Comparison of ENCODE assay signal across 8 cellular contexts in the genomic region with DNA sequence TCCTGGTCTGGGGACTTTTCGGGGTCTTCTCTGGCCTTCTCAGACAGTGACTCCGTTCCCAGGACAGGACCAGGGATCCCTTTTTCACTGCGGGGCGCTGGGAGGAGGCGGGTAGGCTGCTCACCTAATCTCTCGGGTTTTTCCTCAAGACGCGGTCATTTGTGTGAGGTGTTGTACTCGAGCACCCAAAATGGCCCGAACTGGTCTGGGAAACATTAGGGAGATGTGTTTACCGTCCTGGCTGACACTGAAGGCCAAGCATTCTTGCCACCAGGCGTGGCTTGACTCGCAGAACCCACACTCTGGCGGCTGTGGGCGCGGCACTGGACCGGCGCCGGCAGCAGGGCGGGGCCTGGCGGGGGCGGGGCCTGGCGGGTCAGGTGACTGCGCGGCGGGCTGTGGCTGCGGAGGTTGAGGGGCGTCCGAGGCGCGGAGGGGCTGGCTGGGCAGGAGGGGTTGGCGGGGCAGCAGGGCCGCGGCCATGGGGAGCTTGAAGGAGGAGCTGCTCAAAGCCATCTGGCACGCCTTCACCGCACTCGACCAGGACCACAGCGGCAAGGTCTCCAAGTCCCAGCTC. TPM values are rescaled to one million over a fixed set of nuclear protein-coding genes. Genes with fewer than 3 reads are reported as not detected.
A peak's percentile ranks its signal among the peaks of the same experiment; 100 is the strongest.
DNase-seq lines count a peak whose midpoint lies in the region; FAIRE-seq and TF ChIP-seq lines count a peak whose summit lies in the region.

Gene SWAP70, plus strand, starts transcription at position 379 of the 577 bp plus-strand sequence. Its CDS starts 103 bp downstream, at position 482.

- peaks cover 14 to 26% (median 18%) of the 10 kb centered on the region in 3 experiments for H3K36me3 Mint-ChIP-seq in H9 (ENCODE audit: insufficient read depth in 1 of 3, low read depth in 3 of 3)
- H3K36me3 Mint-ChIP-seq in astrocyte (ENCODE audit: low read depth, unreplicated experiment): peaks cover 2% of the 10 kb centered on the region

- H3K27me3 Mint-ChIP-seq in H9 (ENCODE audit: low read depth) (peaks cover 12% of the 10 kb centered on the region), astrocyte (ENCODE audit: low read depth, unreplicated experiment) (no peaks in the 10 kb centered on the region)

- H3K4me1 ChIP-seq in H9 (ENCODE audit: insufficient read depth, low read length) (no peaks in the 10 kb centered on the region), astrocyte (ENCODE audit: insufficient read depth, low read length) (peaks cover 6% of the 10 kb centered on the region), hepatocyte (ENCODE audit: insufficient read depth) (no peaks in the 10 kb centered on the region)

- H2BK15ac ChIP-seq in H9 (ENCODE audit: low read depth, low read length): no peak within 1 kb of the TSS

- H3K9me3 Mint-ChIP-seq in H9: peaks cover 10 to 12% of the 10 kb centered on the region in 2 experiments
- H3K9me3 Mint-ChIP-seq in astrocyte (ENCODE audit: unreplicated experiment): peaks cover 5% of the 10 kb centered on the region

- H3K23me2 ChIP-seq in H9 (ENCODE audit: insufficient read length, low read depth, low read length, poor library complexity, severe bottlenecking): peaks cover 10% of the 10 kb centered on the region

- peak within 1 kb of the TSS; percentile 61 for H3K4me2 ChIP-seq in H9 (ENCODE audit: insufficient read depth, insufficient read length, low read length)
- peak within 1 kb of the TSS; percentile 94 for H3K4me2 ChIP-seq in astrocyte (ENCODE audit: low read length)
- H3K4me2 ChIP-seq in hepatocyte: peak within 1 kb of the TSS; percentile 88

- H2AK5ac ChIP-seq in H9 (ENCODE audit: insufficient read length, low read length): no peak within 1 kb of the TSS

- peaks cover 6% of the 10 kb centered on the region for H3K79me1 ChIP-seq in H9 (ENCODE audit: insufficient read depth, low read depth, low read length, poor library complexity, severe bottlenecking)

- H3K27ac ChIP-seq in H9 (ENCODE audit: insufficient read length, low read depth, low read length) (peak within 1 kb of the TSS; percentile 31), astrocyte (ENCODE audit: low read depth, low read length) (peak within 1 kb of the TSS; percentile 87), hepatocyte (peak within 1 kb of the TSS; percentile 82)

- no peak within 1 kb of the TSS for H2BK20ac ChIP-seq in H9 (ENCODE audit: low read depth, low read length, poor library complexity, severe bottlenecking)

- TF ChIP-seq CTCF in H9 (conservative IDR thresholded peaks at IDR 0.05) (peak; percentile 54; the same call in 2 of the 3 replicates), astrocyte (IDR thresholded peaks at IDR 0.05; ENCODE audit: insufficient read depth, low read depth, low read length) (peak; percentile 24), hepatocyte (IDR thresholded peaks at IDR 0.05; ENCODE audit: poor library complexity) (peak; percentile 40), retinal pigment epithelial cell (conservative IDR thresholded peaks at IDR 0.05; ENCODE audit: low read depth, low read length) (peak; percentile 39)

- no peak within 1 kb of the TSS for H4K91ac ChIP-seq in H9 (ENCODE audit: insufficient read length, low read depth, low read length)

- no peak within 1 kb of the TSS for H3K56ac ChIP-seq in H9 (ENCODE audit: insufficient read length, low read depth, low read length)

- H3K9ac ChIP-seq in H9 (ENCODE audit: extremely low read depth, insufficient read length, low read length) (peak within 1 kb of the TSS; percentile 86), astrocyte (ENCODE audit: low read length) (peak within 1 kb of the TSS; percentile 98)

- H3K4me1 Mint-ChIP-seq in H9 (peaks cover 11 to 24% of the 10 kb centered on the region in 2 experiments), astrocyte (ENCODE audit: low read depth, unreplicated experiment) (peaks cover 5% of the 10 kb centered on the region)

- no peak within 1 kb of the TSS for H4K5ac ChIP-seq in H9 (ENCODE audit: insufficient read length, low read depth, low read length)

- no peak within 1 kb of the TSS for H3K4ac ChIP-seq in H9 (ENCODE audit: low read depth, low read length)

- no peak within 1 kb of the TSS for H2BK5ac ChIP-seq in H9 (ENCODE audit: insufficient read length, low read length)

- peak within 1 kb of the TSS; percentile 15 for H3K18ac ChIP-seq in H9 (ENCODE audit: insufficient read length, low read depth, low read length)

- H3K23ac ChIP-seq in H9 (ENCODE audit: insufficient read length, low read depth, low read length): no peak within 1 kb of the TSS

- WGBS in H9 (ENCODE audit: extremely low coverage, insufficient read length, low lambda C conversion rate): no CpG with 5 or more reads among the region's 38 CpGs
- WGBS in hepatocyte (ENCODE audit: low lambda C conversion rate, missing lambda C conversion rate): 4% methylated on average over 15 of the region's 38 CpGs

- no peak for FAIRE-seq in astrocyte (lab: Jason Lieb, UNC)

- H4K20me1 ChIP-seq in H9 (ENCODE audit: control insufficient read depth, insufficient read depth, insufficient read length): no peaks in the 10 kb centered on the region
- H4K20me1 ChIP-seq in astrocyte (ENCODE audit: insufficient read depth, low read length): peaks cover 8% of the 10 kb centered on the region
- H4K20me1 ChIP-seq in hepatocyte (ENCODE audit: insufficient read depth, poor library complexity, severe bottlenecking): no peaks in the 10 kb centered on the region

- no peak within 1 kb of the TSS for H2BK12ac ChIP-seq in H9 (ENCODE audit: insufficient read length, low read depth, low read length)

- H3K27ac Mint-ChIP-seq in H9: peak within 1 kb of the TSS; percentile 88 to 97 (median 96)
- H3K27ac Mint-ChIP-seq in astrocyte (ENCODE audit: unreplicated experiment): peak within 1 kb of the TSS; percentile 96

- H3K4me3 ChIP-seq in GM08714 (ENCODE audit: low read length): peak within 1 kb of the TSS; percentile 74
- peak within 1 kb of the TSS; percentile 98 for H3K4me3 ChIP-seq in astrocyte (ENCODE audit: insufficient read depth, low read depth, low read length)
- peak within 1 kb of the TSS; percentile 88 for H3K4me3 ChIP-seq in hepatocyte
- H3K4me3 ChIP-seq in retinal pigment epithelial cell (ENCODE audit: low read length): peak within 1 kb of the TSS; percentile 81

- no peak within 1 kb of the TSS for H2BK120ac ChIP-seq in H9 (ENCODE audit: low read depth, low read length, poor library complexity, severe bottlenecking)

- H3K9me3 ChIP-seq in H9 (ENCODE audit: control insufficient read depth, low read depth, low read length) (no peaks in the 10 kb centered on the region), astrocyte (ENCODE audit: insufficient read depth, low read depth, low read length) (no peaks in the 10 kb centered on the region), hepatocyte (ENCODE audit: low read depth) (peaks cover 9% of the 10 kb centered on the region)

- DNase-seq in H9 (peak; percentile 95), M059J (ENCODE audit: low read depth) (peak; percentile 88), T-helper 2 cell (peak; percentile 54 to 67 (median 64)), astrocyte (ENCODE audit: low read depth) (peak; percentile 79), hepatocyte (ENCODE audit: low spot score) (peak; percentile 93), retinal pigment epithelial cell (ENCODE audit: low read depth) (no peak), NCI-H187 treated with DMSO at 0.1 percent for 48 hours (lab: John Stamatoyannopoulos, UW) (no peak)

- H3K79me2 ChIP-seq in H9 (ENCODE audit: insufficient read depth, low read length) (peaks cover 7% of the 10 kb centered on the region; the same call in 1 of the 2 replicates), astrocyte (ENCODE audit: insufficient read depth, low read length) (peaks cover 51% of the 10 kb centered on the region), hepatocyte (peaks cover 49% of the 10 kb centered on the region)

- no peaks in the 10 kb centered on the region for H3K9me2 ChIP-seq in hepatocyte (replicated peaks; ENCODE audit: insufficient read depth)

- H4K8ac ChIP-seq in H9 (replicated peaks; ENCODE audit: insufficient read length, low read depth, low read length): no peak within 1 kb of the TSS

- H2AFZ ChIP-seq in H9 (ENCODE audit: low read length): no peak within 1 kb of the TSS
- peak within 1 kb of the TSS; percentile 99 for H2AFZ ChIP-seq in astrocyte (ENCODE audit: low read depth, low read length)
- H2AFZ ChIP-seq in hepatocyte: peak within 1 kb of the TSS; percentile 98

- no peak within 1 kb of the TSS for H3T11ph ChIP-seq in H9 (ENCODE audit: low read length)

- H3K36me3 ChIP-seq in astrocyte (ENCODE audit: insufficient read depth, low read length) (no peaks in the 10 kb centered on the region), hepatocyte (replicated peaks; ENCODE audit: insufficient read depth, low read depth) (no peaks in the 10 kb centered on the region)

- peak within 1 kb of the TSS; percentile 93 to 95 for H3K4me3 Mint-ChIP-seq in H9
- H3K4me3 Mint-ChIP-seq in astrocyte (ENCODE audit: unreplicated experiment): peak within 1 kb of the TSS; percentile 95

- H3K27me3 ChIP-seq in H9 (ENCODE audit: insufficient read depth, low read length) (no peaks in the 10 kb centered on the region), astrocyte (ENCODE audit: insufficient read depth, low read length) (no peaks in the 10 kb centered on the region), hepatocyte (no peaks in the 10 kb centered on the region)

- peak within 1 kb of the TSS; percentile 81 for H3K14ac ChIP-seq in H9 (ENCODE audit: insufficient read depth, low read length)

RNA-seq across cellular contexts. Expression of gene SWAP70, which starts in this region (rescaled TPM):
- total RNA-seq in H9 (2021): 34.4 and 35.8 TPM in 2 replicates
- 22.4 and 31.9 TPM in 2 replicates for total RNA-seq in M059J (2014; rRNA removed; shearing (Covaris generic))
- 28.6 and 33.7 TPM in 2 replicates for total RNA-seq in astrocyte
- total RNA-seq in hepatocyte: 16.3 and 17.3 TPM in 2 replicates
- polyA plus RNA-seq in hepatocyte: 15.6 and 16.8 TPM in 2 replicates

Comparison
In these comparisons a context has a peak if more than half of its experiments do, and no peak if none do; other contexts are left out.
1. DNase-seq: peak in H9 (single experiment), M059J (single experiment), T-helper 2 cell (5 of 5), astrocyte (single experiment) and hepatocyte (single experiment); none in retinal pigment epithelial cell (single experiment) and NCI-H187 treated with DMSO at 0.1 percent for 48 hours (single experiment).
2. H3K27ac ChIP-seq: peak in every context shown above with its lines; median percentile 87 in astrocyte; 82 in hepatocyte; 31 in H9.
3. Peak in every context shown above with its lines, with median percentiles within 50 percentile points of each other: H3K4me3 ChIP-seq, H3K4me2 ChIP-seq and CTCF ChIP-seq.